Comparison of ENCODE assay signal across 24 cellular contexts in the genomic region with DNA sequence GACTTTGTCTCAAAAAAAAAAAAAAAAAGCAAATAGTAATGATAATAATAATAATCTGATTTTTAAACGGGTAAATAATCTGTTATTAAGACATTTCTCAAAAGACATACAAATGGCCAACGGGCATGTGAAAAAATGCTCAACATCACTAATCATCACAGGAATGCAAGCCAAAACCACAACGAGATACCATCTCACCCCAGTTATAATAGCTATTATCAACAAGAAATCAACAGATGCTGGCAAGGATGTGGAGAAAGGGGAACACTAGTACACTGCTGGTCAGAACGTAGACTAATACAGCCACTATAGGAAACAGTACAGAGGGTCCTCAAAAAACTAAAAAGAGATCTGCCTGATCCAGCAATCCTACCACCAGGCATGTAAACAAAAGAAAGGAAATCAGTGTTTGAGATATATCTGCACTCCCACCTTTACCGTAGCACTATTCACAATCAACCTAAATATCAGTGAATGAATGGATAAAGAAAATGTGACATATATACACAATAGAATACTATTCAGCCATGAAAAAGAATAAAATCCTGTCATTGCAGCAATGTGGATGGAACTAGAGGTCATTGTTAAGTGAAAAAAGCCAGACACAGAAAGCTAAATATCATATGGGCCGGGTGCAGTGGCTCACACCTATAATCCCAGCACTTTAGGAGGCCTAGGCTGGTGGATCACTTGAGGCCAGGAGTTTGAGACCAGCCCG. TPM values are rescaled to one million over a fixed set of nuclear protein-coding genes. Genes with fewer than 3 reads are reported as not detected.
A peak's percentile ranks its signal among the peaks of the same experiment; 100 is the strongest.
DNase-seq lines count a peak whose midpoint lies in the region; ATAC-seq, FAIRE-seq and TF ChIP-seq lines count a peak whose summit lies in the region.
"Had no signal": no experiment of that assay in that cellular context is flagged by ENCODE, and none has a peak within 500 bp of the region (broad histone marks: within the 10 kb centered on the region; RNA-seq: fewer than 3 reads in every experiment).

No MANE protein-coding gene starts in this region.

- H3K27me3 ChIP-seq in PC-3 (ENCODE audit: low read length) (no peaks in the 10 kb centered on the region), K562 (ENCODE audit: control insufficient read depth in 2 of 2, insufficient read depth in 2 of 2, low read length in 2 of 2) (peaks cover 5 to 42% of the 10 kb centered on the region in 2 experiments; a peak in 3 of 5 replicates), tibial artery (no peaks in the 10 kb centered on the region)
- H3K27me3 ChIP-seq: BLaER1 treated with 17β-estradiol and CSF1 and Interleukin-3, amounts not matched to agents 10 nM and 100 nM; left lung; vagina had no signal

- intact Hi-C loops in PC-3 (cut with micrococcal nuclease) (no loop called here), K562 (cut with micrococcal nuclease) (no loop called here), tibial artery (cut with DNase I; ENCODE audit: low total_unique reads) (loop anchor here (5.0 kb wide), 1 partner anchor 1465 kb away; no protein-coding TSS in a partner anchor)

- BruUV-seq in PC-3 (replicated peaks; lab: Mats Ljungman, UMichigan) (no TSS peak), K562 (replicated peaks; lab: Mats Ljungman, UMichigan) (no TSS peak)

- H3K9me3 ChIP-seq in PC-3 (ENCODE audit: low read length) (no peaks in the 10 kb centered on the region), K562 (replicated peaks; ENCODE audit: control insufficient read depth, insufficient read depth, low read depth, low read length) (peaks cover 3% of the 10 kb centered on the region), tibial artery (peaks cover 0 to 8% (median 8%) of the 10 kb centered on the region in 3 donors)
- H3K9me3 ChIP-seq: vagina had no signal

- FAIRE-seq in K562 (lab: Jason Lieb, UNC): no peak

- no peaks in the 10 kb centered on the region for H3K27me3 Mint-ChIP-seq in activated T-cell treated with anti-CD3 and anti-CD28 coated beads, Interleukin-2, amount 50 U/mL, for 72 hours (ENCODE audit: low read depth)

- H3K9me2 ChIP-seq in PC-3 (replicated peaks; ENCODE audit: low read length): no peaks in the 10 kb centered on the region

- H2AFZ ChIP-seq in PC-3 (ENCODE audit: low read length) (no peak overlapping the region), K562 (ENCODE audit: low read depth, low read length) (no peak overlapping the region)

- H3K36me3 ChIP-seq in PC-3 (ENCODE audit: low read depth, low read length) (peaks cover 2% of the 10 kb centered on the region; the same call in 1 of the 2 replicates), K562 (ENCODE audit: control insufficient read depth, insufficient read depth, low read length) (no peaks in the 10 kb centered on the region), tibial artery (no peaks in the 10 kb centered on the region)
- H3K36me3 ChIP-seq: HAP-1, left lung, vagina, WERI-Rb-1 had no signal

- TF ChIP-seq RAD21 in K562 (CRISPR knock-in tag; conservative IDR thresholded peaks at IDR 0.05 in 1 of 2, IDR thresholded peaks at IDR 0.05 in 1 of 2): no peak

- no peaks in the 10 kb centered on the region for H3K4me1 Mint-ChIP-seq in activated T-cell treated with anti-CD3 and anti-CD28 coated beads, Interleukin-2, amount 50 U/mL, for 72 hours (ENCODE audit: low read depth)
- H3K4me1 Mint-ChIP-seq: activated naive CD4-positive, alpha-beta T cell treated with anti-CD3 and anti-CD28 coated beads, Interleukin-2, amount 50 U/mL, for 24 hours had no signal

- CTCF ChIA-PET in PC-3 (lab: Charles Lee) (no interaction called here), K562 (lab: Yijun Ruan, JAX; ENCODE audit: low intra/inter-chr PET ratio) (no interaction called here)

- DNase-seq in EH (ENCODE audit: low read depth) (peak; percentile 83), PC-3 (peak; percentile 54), K562 (ENCODE audit: extremely low read depth in 1 of 4, low spot score in 3 of 4) (no peak), kidney tubule cell (ENCODE audit: low spot score) (peak; percentile 26), tibial artery (no peak)
- no peak for DNase-seq in activated CD4-positive, CD25-positive, alpha-beta regulatory T cell treated with anti-CD3 and anti-CD28 coated beads, Interleukin-2, amount 50 U/mL, for 72 hours
- no peak for DNase-seq in activated T-cell treated with anti-CD3 and anti-CD28 coated beads, Interleukin-2, amount 50 U/mL, for 72 hours
- DNase-seq: activated T-cell treated with anti-CD3 and anti-CD28 coated beads, Interleukin-2, amount 50 U/mL, for 4 hours; Calu3; Karpas-422; NCI-H526; SHP77 treated with DMSO at 0.1 percent for 48 hours; stimulated activated CD4-positive, alpha-beta T cell treated with anti-CD3 and anti-CD28 coated beads, Interleukin-12 subunit alpha, Interleukin-12 subunit beta, amount 100 ng/mL, for 4 hours; stimulated activated CD8-positive, alpha-beta memory T cell treated with anti-CD3 and anti-CD28 coated beads, Interleukin-4, amount 100 ng/mL, for 48 hours; substantia nigra; T-helper 2 cell; WERI-Rb-1 had no signal

- H4K20me1 ChIP-seq in PC-3 (ENCODE audit: low read length) (peaks cover 29% of the 10 kb centered on the region), K562 (replicated peaks; ENCODE audit: control insufficient read depth, insufficient read depth, low read length) (peaks cover 25% of the 10 kb centered on the region)

- POLR2A ChIA-PET in PC-3 (lab: Charles Lee; ENCODE audit: unreplicated experiment) (no interaction called here), K562 (lab: Yijun Ruan, JAX) (interaction anchor here (0.6 kb wide), 1 partner anchor 28 kb away, joined by 3 read pairs; no protein-coding TSS in a partner anchor)

- no peak for TF ChIP-seq EP300 in K562 (IDR thresholded peaks at IDR 0.05; ENCODE audit: low read length)

- WGBS in K562 (ENCODE audit: insufficient coverage, low coverage, missing lambda C conversion rate): 7% methylated on average over 7 of the region's 7 CpGs

- H3K79me2 ChIP-seq in PC-3 (ENCODE audit: low read length) (peaks cover 91% of the 10 kb centered on the region), K562 (ENCODE audit: control insufficient read depth, insufficient read depth, low read length) (no peaks in the 10 kb centered on the region)

- H3K9ac ChIP-seq in PC-3 (ENCODE audit: low read length) (no peak overlapping the region), K562 (ENCODE audit: insufficient read depth in 1 of 2, low read depth in 2 of 2, low read length in 2 of 2) (no peak overlapping the region)
- H3K9ac ChIP-seq: BLaER1 treated with 17β-estradiol and CSF1 and Interleukin-3, amounts not matched to agents 10 nM and 100 nM had no signal

- ATAC-seq in PC-3: no peak; the same call in 1 of the 2 replicates
- ATAC-seq in K562: no peak
- ATAC-seq in activated T-cell treated with anti-CD3 and anti-CD28 coated beads, Interleukin-2, amount 50 U/mL, for 72 hours (replicated peaks in 1 of 2): no peak
- no peak for ATAC-seq in HG03457 (IDR thresholded peaks at IDR 0.05; ENCODE audit: unreplicated experiment)
- ATAC-seq: activated T-cell treated with anti-CD3 and anti-CD28 coated beads, Interleukin-2, amount 50 U/mL, for 4 hours; left lung had no signal

- no peaks in the 10 kb centered on the region for H3F3A ChIP-seq in PC-3 (ENCODE audit: low read length, unreplicated experiment)

- no peak overlapping the region for H3K27ac Mint-ChIP-seq in activated T-cell treated with anti-CD3 and anti-CD28 coated beads, Interleukin-2, amount 50 U/mL, for 72 hours
- H3K27ac Mint-ChIP-seq: activated naive CD4-positive, alpha-beta T cell treated with anti-CD3 and anti-CD28 coated beads, Interleukin-2, amount 50 U/mL, for 24 hours had no signal

- H3K4me3 ChIP-seq in PC-3 (ENCODE audit: low read length) (no peak overlapping the region), K562 (no peak overlapping the region), tibial artery (no peak overlapping the region)
- H3K4me3 ChIP-seq: BLaER1 treated with 17β-estradiol and CSF1 and Interleukin-3, amounts not matched to agents 10 nM and 100 nM; HAP-1; left lung; vagina had no signal

- no peak for TF ChIP-seq CTCF in PC-3 (conservative IDR thresholded peaks at IDR 0.05; ENCODE audit: low read depth, low read length)
- no peak for TF ChIP-seq CTCF in K562 (IDR thresholded peaks at IDR 0.05 in 2 of 3, conservative IDR thresholded peaks at IDR 0.05 in 1 of 3; ENCODE audit: insufficient read depth in 2 of 3, low read depth in 1 of 3, low read length in 3 of 3)
- TF ChIP-seq CTCF in tibial artery (IDR thresholded peaks at IDR 0.05): no peak

- H3K9me1 ChIP-seq in K562 (ENCODE audit: control insufficient read depth, insufficient read depth, low read length): no peaks in the 10 kb centered on the region

- in situ Hi-C loops in K562 (cut with MboI): no loop called here

- H3K9me3 Mint-ChIP-seq in activated T-cell treated with anti-CD3 and anti-CD28 coated beads, Interleukin-2, amount 50 U/mL, for 72 hours: peaks cover 5 to 6% of the 10 kb centered on the region in 2 donors

- H3K36me3 Mint-ChIP-seq in activated T-cell treated with anti-CD3 and anti-CD28 coated beads, Interleukin-2, amount 50 U/mL, for 72 hours (ENCODE audit: insufficient read depth in 2 of 2): peaks cover 2 to 4% of the 10 kb centered on the region in 2 donors

- H3K4me1 ChIP-seq in PC-3 (ENCODE audit: insufficient read depth, low read length) (peaks cover 9% of the 10 kb centered on the region), K562 (replicated peaks in 1 of 2; ENCODE audit: control insufficient read depth in 2 of 2, insufficient read depth in 2 of 2, low read length in 2 of 2) (peaks cover 0 to 8% of the 10 kb centered on the region in 2 experiments; a peak in 1 of 5 replicates), tibial artery (peaks cover 0 to 5% (median 0%) of the 10 kb centered on the region in 4 donors)

- no peak for TF ChIP-seq POLR2A in K562 (conservative IDR thresholded peaks at IDR 0.05)

- H3K4me3 Mint-ChIP-seq in activated T-cell treated with anti-CD3 and anti-CD28 coated beads, Interleukin-2, amount 50 U/mL, for 72 hours: no peak overlapping the region
- H3K4me3 Mint-ChIP-seq: activated naive CD4-positive, alpha-beta T cell treated with anti-CD3 and anti-CD28 coated beads, Interleukin-2, amount 50 U/mL, for 24 hours; activated T-cell treated with anti-CD3 and anti-CD28 coated beads, Interleukin-2, amount 50 U/mL, for 4 hours had no signal

- H3K4me2 ChIP-seq in PC-3 (ENCODE audit: low read length) (no peak overlapping the region), K562 (ENCODE audit: insufficient read depth, low read length) (no peak overlapping the region)

- no peak overlapping the region for H3K27ac ChIP-seq in PC-3 (ENCODE audit: low read length)
- H3K27ac ChIP-seq in K562 (ENCODE audit: extremely low read depth, low read depth, low read length): no peak overlapping the region
- H3K27ac ChIP-seq in tibial artery: no peak overlapping the region
- H3K27ac ChIP-seq: BLaER1 treated with 17β-estradiol and CSF1 and Interleukin-3, amounts not matched to agents 10 nM and 100 nM; epithelial cell of prostate; left lung; vagina; WERI-Rb-1 had no signal

RNA-seq across cellular contexts. Expression of a gene that starts 24.9 kb away (rescaled TPM):
- total RNA-seq in PC-3 (2014; rRNA removed) (9.7 and 15.9 TPM in 2 replicates), K562 (2014; rRNA removed) (1.0 and 1.5 TPM in 2 replicates), K562 (2014; rRNA removed; fragmentation: Illumina TruSeq; extraction: Trizol) (0.76 and 1.3 TPM in 2 replicates), K562 (2015; rRNA removed; fragmentation: Illumina TruSeq; extraction: Trizol) (0.91 and 0.94 TPM in 2 replicates), K562 (2021) (2.7 and 3.0 TPM in 2 replicates)
- total RNA-seq in K562 (2011; cell fraction: chromatin; rRNA removed; ENCODE audit: low replicate concordance): 4.0 and 7.9 TPM in 2 replicates
- total RNA-seq in K562 (2011; cell fraction: nucleolus; rRNA removed): 2.4 and 2.5 TPM in 2 replicates
- total RNA-seq in K562 (2011; cell fraction: nucleoplasm; rRNA removed): 1.8 and 4.4 TPM in 2 replicates
- polyA plus RNA-seq in K562 (2011; rRNA removed) (0.79 and 1.0 TPM in 2 replicates), K562 (2014; fragmentation: Illumina TruSeq; extraction: Trizol) (1.5 and 1.7 TPM in 2 replicates), K562 (2014; fragmentation: Nextera tagmentation; extraction: Ambion mirVana) (under 1 TPM in 1 of 2 experiments, not detected in 1; 0.01 TPM), K562 (2014; rRNA removed) (1.2 and 1.5 TPM in 2 replicates)
- polyA plus RNA-seq in K562 (2011; cell fraction: cytosol; rRNA removed): 0.77 and 1.4 TPM in 2 replicates
- polyA plus RNA-seq in K562 (2011; cell fraction: nucleus; rRNA removed): 1.4 and 2.5 TPM in 2 replicates
- polyA plus RNA-seq in K562 (2012): 0.75 and 1.2 TPM in 2 replicates
- polyA minus RNA-seq in K562 (2011; rRNA and poly(A)+ RNA removed): 1.5 and 1.9 TPM in 2 replicates
- 1.8 and 2.1 TPM in 2 replicates for polyA minus RNA-seq in K562 (2011; cell fraction: cytosol; rRNA and poly(A)+ RNA removed)
- polyA minus RNA-seq in K562 (2011; cell fraction: nucleus; rRNA and poly(A)+ RNA removed): 1.4 and 1.9 TPM in 2 replicates
- 1 to 10 TPM; 4.6 to 5.1 TPM for total RNA-seq in activated T-cell treated with anti-CD3 and anti-CD28 coated beads, Interleukin-2, amount 50 U/mL, for 72 hours

RNA-seq across cellular contexts. Expression of a gene that starts 58.1 kb away (rescaled TPM):
- 13.6 and 19.9 TPM in 2 replicates for total RNA-seq in PC-3 (2014; rRNA removed)
- total RNA-seq in K562 (2011; cell fraction: chromatin; rRNA removed; ENCODE audit: low replicate concordance): 5.2 and 12.0 TPM in 2 replicates
- 5.4 and 7.3 TPM in 2 replicates for total RNA-seq in K562 (2011; cell fraction: nucleolus; rRNA removed)
- total RNA-seq in K562 (2011; cell fraction: nucleoplasm; rRNA removed): 7.1 and 8.9 TPM in 2 replicates
- 7.5 and 10.3 TPM in 2 replicates for total RNA-seq in K562 (2014; rRNA removed)
- total RNA-seq in K562 (2014; rRNA removed; fragmentation: Illumina TruSeq; extraction: Trizol): 4.8 and 4.9 TPM in 2 replicates
- 3.1 and 3.4 TPM in 2 replicates for total RNA-seq in K562 (2015; rRNA removed; fragmentation: Illumina TruSeq; extraction: Trizol)
- total RNA-seq in K562 (2021): 8.7 and 9.2 TPM in 2 replicates
- 4.1 and 5.9 TPM in 2 replicates for polyA plus RNA-seq in K562 (2011; rRNA removed)
- polyA plus RNA-seq in K562 (2011; cell fraction: cytosol; rRNA removed): 4.6 and 5.2 TPM in 2 replicates
- polyA plus RNA-seq in K562 (2011; cell fraction: nucleus; rRNA removed): 4.3 and 6.5 TPM in 2 replicates
- 5.6 and 8.1 TPM in 2 replicates for polyA plus RNA-seq in K562 (2012)
- 7.9 and 8.6 TPM in 2 replicates for polyA plus RNA-seq in K562 (2014; fragmentation: Illumina TruSeq; extraction: Trizol)
- polyA plus RNA-seq in K562 (2014; fragmentation: Nextera tagmentation; extraction: Ambion mirVana): 1 to 10 TPM; 1.1 to 1.7 TPM
- polyA plus RNA-seq in K562 (2014; rRNA removed): 6.4 and 10.3 TPM in 2 replicates
- polyA minus RNA-seq in K562 (2011; rRNA and poly(A)+ RNA removed): 2.5 and 3.2 TPM in 2 replicates
- 4.4 and 7.0 TPM in 2 replicates for polyA minus RNA-seq in K562 (2011; cell fraction: cytosol; rRNA and poly(A)+ RNA removed)
- 4.0 and 4.4 TPM in 2 replicates for polyA minus RNA-seq in K562 (2011; cell fraction: nucleus; rRNA and poly(A)+ RNA removed)
- 10 to 100 TPM in 1 of 2 donors, 1 to 10 TPM in 1; 6.3 to 10.3 TPM for total RNA-seq in activated T-cell treated with anti-CD3 and anti-CD28 coated beads, Interleukin-2, amount 50 U/mL, for 72 hours

Comparison
In these comparisons a context has a peak if more than half of its experiments do, and no peak if none do; other contexts are left out.
1. DNase-seq: peak in EH (single experiment), PC-3 (single experiment) and kidney tubule cell (single experiment); none in K562 (0 of 4), activated CD4-positive, CD25-positive, alpha-beta regulatory T cell treated with anti-CD3 and anti-CD28 coated beads, Interleukin-2, amount 50 U/mL, for 72 hours (single experiment), tibial artery (0 of 2) and activated T-cell treated with anti-CD3 and anti-CD28 coated beads, Interleukin-2, amount 50 U/mL, for 72 hours (0 of 2).